ENCODE assay signal across 11 cellular contexts in the genomic region with DNA sequence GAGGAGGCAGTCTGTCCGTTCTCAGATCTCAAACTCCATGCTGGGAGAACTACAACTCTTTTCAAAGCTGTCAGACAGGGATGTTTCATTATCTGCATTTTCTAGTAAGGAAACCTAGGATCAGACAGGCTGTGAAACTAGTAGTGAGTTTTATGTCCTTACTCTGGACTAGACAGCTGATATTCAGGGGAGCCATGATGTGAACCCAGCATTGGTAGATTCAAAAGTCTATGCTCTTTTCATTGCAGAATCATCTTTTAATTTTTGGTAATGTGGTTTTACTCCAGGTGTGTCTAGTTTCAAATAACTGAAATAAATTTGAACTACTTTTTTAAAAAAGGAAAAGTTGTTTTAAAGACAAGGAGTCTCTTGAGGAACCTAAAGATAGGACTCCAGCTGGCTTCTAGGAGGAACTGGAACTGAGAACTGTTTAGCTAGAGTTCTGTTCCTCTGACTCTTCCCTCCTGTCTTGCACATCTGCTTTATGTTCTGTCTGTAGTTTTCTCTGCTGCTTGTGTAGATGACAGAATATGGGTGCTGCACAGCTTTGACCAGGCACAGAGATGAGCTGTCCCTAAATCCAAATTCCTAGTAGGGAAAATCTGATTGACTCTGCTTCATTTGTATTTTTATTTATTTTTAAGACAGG. TPM values are rescaled to one million over a fixed set of nuclear protein-coding genes. Genes with fewer than 3 reads are reported as not detected.
DNase-seq lines count a peak whose midpoint lies in the region; ATAC-seq and TF ChIP-seq lines count a peak whose summit lies in the region.
"Had no signal": no experiment of that assay in that cellular context is flagged by ENCODE, and none has a peak within 500 bp of the region (broad histone marks: within the 10 kb centered on the region; RNA-seq: fewer than 3 reads in every experiment).

No MANE protein-coding gene starts in this region.

- no peak overlapping the region for H3K4me3 Mint-ChIP-seq in activated T-helper 17 cell treated with anti-CD3 and anti-CD28 coated beads, Interleukin-2, amount 50 U/mL, for 72 hours
- H3K4me3 Mint-ChIP-seq: activated T-helper 1 cell treated with anti-CD3 and anti-CD28 coated beads, Interleukin-12 subunit alpha, Interleukin-12 subunit beta, Interleukin-2, Interleukin-4 antibody, amounts not matched to agents 30 ng/mL and 10 ng/mL and 1 ng/mL, durations not matched to agents 14 hours and 24 hours and 36 hours; T-cell had no signal

- H3K36me3 ChIP-seq in heart left ventricle (no peaks in the 10 kb centered on the region), stomach (no peaks in the 10 kb centered on the region), suprapubic skin (no peaks in the 10 kb centered on the region)

- H3K4me3 ChIP-seq in heart left ventricle, result no peak overlapping the region
- no peak overlapping the region for H3K4me3 ChIP-seq in stomach
- H3K4me3 ChIP-seq in suprapubic skin, result no peak overlapping the region

- 75 to 93% (median 78%) methylated on average over 1 of the region's 1 CpG for WGBS in heart left ventricle, 4 donors
- WGBS in stomach, 5 donors, result 63 to 80% (median 76%) methylated on average over 1 of the region's 1 CpG
- WGBS in suprapubic skin, result 71% methylated on average over 1 of the region's 1 CpG

- intact Hi-C loops in heart left ventricle (cut with DNase I) (no loop called here), stomach (cut with DNase I; ENCODE audit: low total_unique reads) (no loop called here)

- H3K4me1 ChIP-seq in heart left ventricle (peaks cover 0 to 15% (median 4%) of the 10 kb centered on the region in 12 donors), stomach (peaks cover 4 to 19% (median 12%) of the 10 kb centered on the region in 4 donors), suprapubic skin (peaks cover 10% of the 10 kb centered on the region)
- H3K4me1 ChIP-seq: parathyroid adenoma had no signal

- no peak overlapping the region for H3K27ac Mint-ChIP-seq in activated T-helper 17 cell treated with anti-CD3 and anti-CD28 coated beads, Interleukin-2, amount 50 U/mL, for 72 hours
- H3K27ac Mint-ChIP-seq: activated T-helper 1 cell treated with anti-CD3 and anti-CD28 coated beads, Interleukin-12 subunit alpha, Interleukin-12 subunit beta, Interleukin-2, Interleukin-4 antibody, amounts not matched to agents 30 ng/mL and 10 ng/mL and 1 ng/mL, durations not matched to agents 14 hours and 24 hours and 36 hours; T-cell had no signal

- TF ChIP-seq CTCF in heart left ventricle (IDR thresholded peaks at IDR 0.05), result no peak
- no peak for TF ChIP-seq CTCF in stomach (IDR thresholded peaks at IDR 0.05)
- no peak for TF ChIP-seq CTCF in suprapubic skin (IDR thresholded peaks at IDR 0.05)

- H3K27ac ChIP-seq in heart left ventricle, result peak overlapping the region in 3 of 12 donors; percentile 1 to 55 (median 24)
- peak overlapping the region in 1 of 5 donors; percentile 42 for H3K27ac ChIP-seq in stomach
- H3K27ac ChIP-seq in suprapubic skin, result no peak overlapping the region
- H3K27ac ChIP-seq: parathyroid adenoma had no signal

- H3K9me3 ChIP-seq in heart left ventricle, result peaks cover 0 to 7% (median 0%) of the 10 kb centered on the region in 12 donors
- no peaks in the 10 kb centered on the region for H3K9me3 ChIP-seq in stomach
- no peaks in the 10 kb centered on the region for H3K9me3 ChIP-seq in suprapubic skin

- no peaks in the 10 kb centered on the region for H3K4me1 Mint-ChIP-seq in activated T-helper 17 cell treated with anti-CD3 and anti-CD28 coated beads, Interleukin-2, amount 50 U/mL, for 72 hours

- no peaks in the 10 kb centered on the region for H3K36me3 Mint-ChIP-seq in activated T-helper 17 cell treated with anti-CD3 and anti-CD28 coated beads, Interleukin-2, amount 50 U/mL, for 72 hours (ENCODE audit: low read depth)
- H3K36me3 Mint-ChIP-seq: T-cell had no signal

- TF ChIP-seq POLR2A in heart left ventricle (IDR thresholded peaks at IDR 0.05) (no peak), stomach (IDR thresholded peaks at IDR 0.05) (no peak), suprapubic skin (IDR thresholded peaks at IDR 0.05) (no peak)

- ATAC-seq in GM18499 (IDR thresholded peaks at IDR 0.05; ENCODE audit: insufficient read depth, unreplicated experiment), result peak; percentile 89
- ATAC-seq in GM21390 (IDR thresholded peaks at IDR 0.05; ENCODE audit: unreplicated experiment), result peak; percentile 94
- peak; percentile 98 for ATAC-seq in HG03139 (IDR thresholded peaks at IDR 0.05; ENCODE audit: unreplicated experiment)
- peak in 3 of 4 donors; percentile 38 to 75 (median 64) for ATAC-seq in heart left ventricle
- ATAC-seq in activated T-helper 17 cell treated with anti-CD3 and anti-CD28 coated beads, Interleukin-2, amount 50 U/mL, for 72 hours (replicated peaks), result no peak
- ATAC-seq: T-cell had no signal

- peaks cover 10% of the 10 kb centered on the region for H3K27me3 Mint-ChIP-seq in activated T-helper 17 cell treated with anti-CD3 and anti-CD28 coated beads, Interleukin-2, amount 50 U/mL, for 72 hours

- TF ChIP-seq EP300 in stomach (IDR thresholded peaks at IDR 0.05) (no peak), suprapubic skin (IDR thresholded peaks at IDR 0.05) (no peak)

- DNase-seq in heart left ventricle, result no peak
- DNase-seq in stomach, result no peak
- no peak for DNase-seq in T-helper 9 cell
- no peak for DNase-seq in suprapubic skin (ENCODE audit: low spot score in 2 of 2)
- DNase-seq: T-cell had no signal

- H3K9me3 Mint-ChIP-seq in activated T-helper 17 cell treated with anti-CD3 and anti-CD28 coated beads, Interleukin-2, amount 50 U/mL, for 72 hours, result peaks cover 7% of the 10 kb centered on the region

- H3K27me3 ChIP-seq in heart left ventricle, result no peaks in the 10 kb centered on the region
- H3K27me3 ChIP-seq in stomach, result no peaks in the 10 kb centered on the region
- H3K27me3 ChIP-seq in suprapubic skin, result no peaks in the 10 kb centered on the region

RNA-seq across cellular contexts. Expression of a gene that starts 27.8 kb away (rescaled TPM):
- total RNA-seq in heart left ventricle (10 to 100 TPM in 5 of 9 donors, 1 to 10 TPM in 4; 7.1 to 20.7 (median 12.3) TPM), stomach (10 to 100 TPM in 3 of 5 donors, 1 to 10 TPM in 2; 1.7 to 81.7 (median 12.5) TPM), suprapubic skin (10 to 100 TPM; 27.8 to 48.4 (median 38.7) TPM)
- polyA plus RNA-seq in heart left ventricle (1 to 10 TPM; 6.1 to 8.0 TPM), stomach (1 to 10 TPM; 2.1 to 4.8 (median 4.5) TPM)
- total RNA-seq in activated T-helper 17 cell treated with anti-CD3 and anti-CD28 coated beads, Interleukin-2, amount 50 U/mL, for 72 hours, result 1 to 10 TPM in 1 of 2 donors, under 1 TPM in 1; 0.93 to 1.4 TPM
